In the genomic region with DNA sequence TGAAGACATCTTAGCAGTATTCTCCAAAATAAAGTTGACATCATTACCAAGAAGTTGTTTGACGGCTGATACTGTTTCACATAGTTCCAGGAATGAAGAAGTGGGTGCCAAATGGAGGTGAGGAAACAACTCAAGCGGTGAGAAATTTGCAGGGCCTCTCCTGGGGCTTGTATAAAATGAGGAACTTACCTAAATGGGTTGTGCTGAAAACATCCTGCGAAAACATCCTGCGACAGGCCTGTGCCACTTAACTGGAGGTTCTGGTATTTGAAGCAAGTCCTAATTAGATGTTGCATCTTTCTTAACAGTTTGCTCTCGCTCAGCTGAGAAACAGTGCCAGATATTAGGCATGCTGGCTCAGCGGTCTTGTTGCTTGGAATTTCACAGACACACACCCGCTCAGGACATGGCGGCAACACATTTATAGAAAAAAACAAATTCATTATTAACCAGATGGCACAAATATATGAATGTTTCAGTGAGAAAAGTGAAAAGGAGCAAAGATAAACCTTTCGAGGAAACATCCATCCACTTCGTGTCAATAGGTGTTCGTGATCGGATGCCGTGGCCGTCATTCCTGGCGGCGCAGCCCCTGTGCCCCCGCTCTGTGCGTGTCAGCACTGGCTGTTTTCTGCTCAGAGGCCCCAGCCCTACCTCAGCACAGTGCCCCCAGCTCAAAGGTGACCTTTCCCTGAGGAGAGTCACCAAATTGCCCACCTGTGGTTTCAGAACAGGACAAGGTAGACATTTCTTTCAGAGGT, we compare ENCODE assay signal across 12 cellular contexts. TPM values are rescaled to one million over a fixed set of nuclear protein-coding genes. Genes with fewer than 3 reads are reported as not detected.
DNase-seq lines count a peak whose midpoint lies in the region; ATAC-seq and TF ChIP-seq lines count a peak whose summit lies in the region.
"Had no signal": no experiment of that assay in that cellular context is flagged by ENCODE, and none has a peak within 500 bp of the region (broad histone marks: within the 10 kb centered on the region; RNA-seq: fewer than 3 reads in every experiment).

No MANE protein-coding gene starts in this region.

- DNase-seq in GM12864 (ENCODE audit: low read depth) (peak; percentile 40), T-helper 17 cell (no peak), NCI-H1694 treated with DMSO at 0.1 percent for 48 hours (lab: John Stamatoyannopoulos, UW) (no peak), NCI-H510A treated with DMSO at 0.1 percent for 48 hours (lab: John Stamatoyannopoulos, UW) (no peak), HFFc6 (no peak)
- DNase-seq in naive thymus-derived CD8-positive, alpha-beta T cell = peak in 1 of 10 donors; percentile 22
- no peak for DNase-seq in stimulated activated CD4-positive, alpha-beta T cell treated with anti-CD3 and anti-CD28 coated beads, Interleukin-2, amount 100 ng/mL, for 24 hours
- DNase-seq: body of pancreas, NCI-H2029 treated with DMSO at 0.1 percent for 48 hours, SHP77 treated with DMSO at 0.1 percent for 48 hours had no signal

- H3K9me3 ChIP-seq in T-helper 17 cell (ENCODE audit: control insufficient read depth, low read length, poor library complexity, severe bottlenecking) = no peaks in the 10 kb centered on the region
- H3K9me3 ChIP-seq: body of pancreas, HAP-1 had no signal

- ATAC-seq in HG03064 (IDR thresholded peaks at IDR 0.05; ENCODE audit: low read depth, unreplicated experiment) (peak; percentile 53), T-helper 17 cell (peak; percentile 68)
- peak in 1 of 2 donors; percentile 46 for ATAC-seq in naive thymus-derived CD8-positive, alpha-beta T cell
- ATAC-seq: body of pancreas had no signal

- H3K36me3 Mint-ChIP-seq in T-helper 17 cell (ENCODE audit: low read depth) (peaks cover 2% of the 10 kb centered on the region), HFFc6 (ENCODE audit: low read depth) (peaks cover 18% of the 10 kb centered on the region)
- H3K36me3 Mint-ChIP-seq in naive thymus-derived CD8-positive, alpha-beta T cell = peaks cover 6 to 92% (median 10%) of the 10 kb centered on the region in 3 donors

- H3K4me3 Mint-ChIP-seq in T-helper 17 cell (no peak overlapping the region), HFFc6 (no peak overlapping the region)
- H3K4me3 Mint-ChIP-seq in naive thymus-derived CD8-positive, alpha-beta T cell = no peak overlapping the region

- no peaks in the 10 kb centered on the region for H3K9me3 Mint-ChIP-seq in naive thymus-derived CD8-positive, alpha-beta T cell
- H3K9me3 Mint-ChIP-seq in HFFc6 = no peaks in the 10 kb centered on the region

- no peak for TF ChIP-seq CTCF in GM12864 (IDR thresholded peaks at IDR 0.05; ENCODE audit: low read depth, low read length, missing control alignments)
- no peak for TF ChIP-seq CTCF in HFFc6 (IDR thresholded peaks at IDR 0.05)

- no peaks in the 10 kb centered on the region for H3K27me3 Mint-ChIP-seq in T-helper 17 cell
- no peaks in the 10 kb centered on the region for H3K27me3 Mint-ChIP-seq in naive thymus-derived CD8-positive, alpha-beta T cell
- peaks cover 3% of the 10 kb centered on the region for H3K27me3 Mint-ChIP-seq in HFFc6 (ENCODE audit: insufficient read depth)

- H3K4me3 ChIP-seq in GM12864 (ENCODE audit: low read depth, low read length) = no peak overlapping the region
- H3K4me3 ChIP-seq: body of pancreas, HAP-1 had no signal

- POLR2A ChIA-PET in naive thymus-derived CD8-positive, alpha-beta T cell (lab: Charles Lee) = interaction anchor here (0.7 kb wide), 1 partner anchor 21 kb away, joined by 3 read pairs; no protein-coding TSS in a partner anchor

- peaks cover 12% of the 10 kb centered on the region for H3K4me1 Mint-ChIP-seq in T-helper 17 cell
- H3K4me1 Mint-ChIP-seq in naive thymus-derived CD8-positive, alpha-beta T cell = peaks cover 0 to 46% (median 8%) of the 10 kb centered on the region in 4 donors
- H3K4me1 Mint-ChIP-seq in HFFc6 (ENCODE audit: low read depth) = no peaks in the 10 kb centered on the region

- H3K27ac Mint-ChIP-seq in T-helper 17 cell = peak overlapping the region; percentile 96
- peak overlapping the region in 6 of 10 donors; percentile 28 to 91 (median 76) for H3K27ac Mint-ChIP-seq in naive thymus-derived CD8-positive, alpha-beta T cell
- H3K27ac Mint-ChIP-seq in HFFc6 = no peak overlapping the region

RNA-seq across cellular contexts. Expression of gene CDC123, which starts 48.1 kb away (rescaled TPM):
- 10 to 100 TPM; 35.9 to 52.8 TPM for total RNA-seq in T-helper 17 cell
- total RNA-seq in naive thymus-derived CD8-positive, alpha-beta T cell = 10 to 100 TPM; 42.3 to 42.9 TPM
- 10 to 100 TPM; 83.1 to 91.0 (median 83.6) TPM for polyA plus RNA-seq in naive thymus-derived CD8-positive, alpha-beta T cell
- total RNA-seq in HFFc6 (2021; fragmentation: NEBNext Ultra II Directional; extraction: Animal tissue kit (Norgen Biotek cat#: 25700)) = 100 to 1,000 TPM in 3 of 6 experiments, 10 to 100 TPM in 3; 90.9 to 116 (median 99.5) TPM

RNA-seq across cellular contexts. Expression of gene NUDT5, which starts 48.3 kb away (rescaled TPM):
- 10 to 100 TPM; 27.8 to 33.5 TPM for total RNA-seq in T-helper 17 cell
- total RNA-seq in naive thymus-derived CD8-positive, alpha-beta T cell = 10 to 100 TPM; 50.7 to 55.7 TPM
- polyA plus RNA-seq in naive thymus-derived CD8-positive, alpha-beta T cell = 10 to 100 TPM; 45.0 to 52.7 (median 49.5) TPM
- 10 to 100 TPM; 49.4 to 59.7 (median 51.1) TPM for total RNA-seq in HFFc6 (2021; fragmentation: NEBNext Ultra II Directional; extraction: Animal tissue kit (Norgen Biotek cat#: 25700))
